In the genomic region with DNA sequence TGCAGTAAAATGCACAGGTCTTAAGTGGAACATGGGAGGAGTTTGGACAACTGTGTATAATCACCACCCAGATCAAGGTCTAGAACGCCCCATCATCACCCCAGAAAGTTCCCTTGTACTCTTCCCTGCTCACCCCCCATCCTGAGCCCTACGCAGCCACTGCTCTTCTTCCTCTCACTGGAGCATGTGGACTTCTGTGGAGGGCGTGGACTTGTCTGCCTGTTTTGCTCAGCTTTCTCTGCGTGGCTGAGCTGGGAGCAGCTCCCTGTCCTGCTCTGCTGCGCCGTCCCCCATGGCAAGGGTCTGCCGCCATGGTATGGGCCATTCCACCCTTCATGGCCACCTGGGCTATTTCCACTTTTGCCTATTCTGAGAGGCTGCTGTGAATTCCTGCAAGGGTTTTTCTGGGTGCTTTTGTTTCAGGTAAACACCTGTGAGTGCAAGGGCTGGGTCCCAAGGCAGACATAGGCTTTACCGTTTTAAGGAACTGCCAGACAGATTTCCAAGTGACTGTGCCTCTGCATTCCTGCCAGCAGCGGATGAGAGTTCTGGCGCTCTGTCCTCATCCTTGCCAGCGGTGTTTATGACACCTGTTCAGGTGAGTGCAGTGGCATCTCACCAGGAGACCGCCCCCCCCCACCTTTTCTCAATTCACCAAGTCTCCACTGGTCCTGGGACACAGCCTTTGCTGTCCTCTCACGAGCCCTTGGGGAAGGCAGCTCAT, we compare ENCODE assay signal across 16 cellular contexts. TPM values are rescaled to one million over a fixed set of nuclear protein-coding genes. Genes with fewer than 3 reads are reported as not detected.
"Had no signal": no experiment of that assay in that cellular context is flagged by ENCODE, and none has a peak within 500 bp of the region (broad histone marks: within the 10 kb centered on the region; RNA-seq: fewer than 3 reads in every experiment).

No MANE protein-coding gene starts in this region.

- H3K4me1 ChIP-seq: right atrium auricular region had no signal

- H3K27ac ChIP-seq: left lung, right atrium auricular region, upper lobe of right lung had no signal

- H3K9me3 ChIP-seq: left lung, right atrium auricular region, upper lobe of right lung had no signal

- H3K4me3 ChIP-seq: coronary artery, left lung, right atrium auricular region, smooth muscle cell, upper lobe of right lung had no signal

- H3K4me3 Mint-ChIP-seq: activated B cell treated with CpG ODN at 0.5 μM for 24 hours; activated CD4-positive, alpha-beta T cell treated with anti-CD3 and anti-CD28 coated beads, Interleukin-2, amount 10 ng/mL, durations not matched to agents 24 days and 14 days; activated naive CD4-positive, alpha-beta T cell treated with anti-CD3 and anti-CD28 coated beads for 36 hours; activated T-helper 17 cell treated with anti-CD3 and anti-CD28 coated beads, Interleukin-2, amount 50 U/mL, for 72 hours; memory B cell; stimulated activated effector memory CD8-positive, alpha-beta T cell treated with anti-CD3 and anti-CD28 coated beads, Interleukin-12 subunit alpha, Interleukin-12 subunit beta, amount 100 ng/mL, for 72 hours had no signal

- H3K4me2 ChIP-seq: smooth muscle cell had no signal

- DNase-seq: activated B cell treated with CpG ODN at 0.5 μM for 24 hours; activated CD4-positive, alpha-beta T cell treated with anti-CD3 and anti-CD28 coated beads, Interleukin-2, amount 10 ng/mL, durations not matched to agents 24 days and 14 days; activated CD8-positive, alpha-beta memory T cell treated with anti-CD3 and anti-CD28 coated beads for 24 hours; activated naive CD4-positive, alpha-beta T cell treated with anti-CD3 and anti-CD28 coated beads for 36 hours; substantia nigra; T-helper 1 cell; upper lobe of right lung had no signal

- H3K9me3 Mint-ChIP-seq: activated B cell treated with CpG ODN at 0.5 μM for 24 hours; activated CD4-positive, alpha-beta T cell treated with anti-CD3 and anti-CD28 coated beads, Interleukin-2, amount 10 ng/mL, durations not matched to agents 24 days and 14 days; activated naive CD4-positive, alpha-beta T cell treated with anti-CD3 and anti-CD28 coated beads for 36 hours; activated T-helper 17 cell treated with anti-CD3 and anti-CD28 coated beads, Interleukin-2, amount 50 U/mL, for 72 hours; memory B cell; stimulated activated effector memory CD8-positive, alpha-beta T cell treated with anti-CD3 and anti-CD28 coated beads, Interleukin-12 subunit alpha, Interleukin-12 subunit beta, amount 100 ng/mL, for 72 hours had no signal

- H3K27me3 ChIP-seq: right atrium auricular region had no signal

- H3K36me3 Mint-ChIP-seq: memory B cell; stimulated activated effector memory CD8-positive, alpha-beta T cell treated with anti-CD3 and anti-CD28 coated beads, Interleukin-12 subunit alpha, Interleukin-12 subunit beta, amount 100 ng/mL, for 72 hours had no signal

- H3K36me3 ChIP-seq: left lung, right atrium auricular region, upper lobe of right lung had no signal

- H3K27ac Mint-ChIP-seq: activated B cell treated with CpG ODN at 0.5 μM for 24 hours; activated CD4-positive, alpha-beta T cell treated with anti-CD3 and anti-CD28 coated beads, Interleukin-2, amount 10 ng/mL, durations not matched to agents 24 days and 14 days; activated naive CD4-positive, alpha-beta T cell treated with anti-CD3 and anti-CD28 coated beads for 36 hours; activated T-helper 17 cell treated with anti-CD3 and anti-CD28 coated beads, Interleukin-2, amount 50 U/mL, for 72 hours; memory B cell; stimulated activated effector memory CD8-positive, alpha-beta T cell treated with anti-CD3 and anti-CD28 coated beads, Interleukin-12 subunit alpha, Interleukin-12 subunit beta, amount 100 ng/mL, for 72 hours had no signal

- H3K4me1 Mint-ChIP-seq: activated B cell treated with CpG ODN at 0.5 μM for 24 hours; activated CD4-positive, alpha-beta T cell treated with anti-CD3 and anti-CD28 coated beads, Interleukin-2, amount 10 ng/mL, durations not matched to agents 24 days and 14 days; activated T-helper 17 cell treated with anti-CD3 and anti-CD28 coated beads, Interleukin-2, amount 50 U/mL, for 72 hours; stimulated activated effector memory CD8-positive, alpha-beta T cell treated with anti-CD3 and anti-CD28 coated beads, Interleukin-12 subunit alpha, Interleukin-12 subunit beta, amount 100 ng/mL, for 72 hours had no signal

RNA-seq across cellular contexts. Expression of a gene that starts 19.7 kb away (rescaled TPM):
- total RNA-seq: activated B cell treated with CpG ODN at 0.5 μM for 24 hours; activated CD4-positive, alpha-beta T cell treated with anti-CD3 and anti-CD28 coated beads, Interleukin-2, amount 10 ng/mL, durations not matched to agents 24 days and 14 days; activated naive CD4-positive, alpha-beta T cell treated with anti-CD3 and anti-CD28 coated beads for 36 hours; activated T-helper 17 cell treated with anti-CD3 and anti-CD28 coated beads, Interleukin-2, amount 50 U/mL, for 72 hours; left lung; smooth muscle cell had no signal
- polyA plus RNA-seq: smooth muscle cell had no signal

RNA-seq across cellular contexts. Expression of a gene that starts 39.6 kb away (rescaled TPM):
- total RNA-seq: right atrium auricular region, smooth muscle cell had no signal
- polyA plus RNA-seq: smooth muscle cell had no signal

RNA-seq across cellular contexts. Expression of a gene that starts 55.7 kb away (rescaled TPM):
- total RNA-seq: activated B cell treated with CpG ODN at 0.5 μM for 24 hours; activated CD4-positive, alpha-beta T cell treated with anti-CD3 and anti-CD28 coated beads, Interleukin-2, amount 10 ng/mL, durations not matched to agents 24 days and 14 days; activated naive CD4-positive, alpha-beta T cell treated with anti-CD3 and anti-CD28 coated beads for 36 hours; activated T-helper 17 cell treated with anti-CD3 and anti-CD28 coated beads, Interleukin-2, amount 50 U/mL, for 72 hours; cardiac septum; left lung; right atrium auricular region; smooth muscle cell; upper lobe of right lung had no signal
- polyA plus RNA-seq: esophagus, smooth muscle cell had no signal
